27 cellular contexts compared by ENCODE assay signal in genomic region chr7:85583225-85583672, GRCh38.
"Had no signal": no experiment of that assay in that cellular context is flagged by ENCODE, and none has a peak within 500 bp of the region (broad histone marks: within the 10 kb centered on the region; RNA-seq: fewer than 3 reads in every experiment).

No MANE protein-coding gene starts in this region.

- H3K36me3 ChIP-seq: brain microvascular endothelial cell, esophagus muscularis mucosa, gastrocnemius medialis, heart left ventricle had no signal

- H3K27ac ChIP-seq: brain microvascular endothelial cell, esophagus muscularis mucosa, foreskin keratinocyte, gastrocnemius medialis, heart left ventricle had no signal

- H3K4me3 ChIP-seq: esophagus muscularis mucosa, gastrocnemius medialis, heart left ventricle had no signal

- H3K27me3 ChIP-seq: brain microvascular endothelial cell, esophagus muscularis mucosa, foreskin keratinocyte, gastrocnemius medialis, heart left ventricle had no signal

- H3K9me3 ChIP-seq: esophagus muscularis mucosa, gastrocnemius medialis, heart left ventricle had no signal

- H3K4me1 ChIP-seq: esophagus muscularis mucosa, foreskin keratinocyte, gastrocnemius medialis, heart left ventricle had no signal

- DNase-seq: activated CD4-positive, alpha-beta T cell treated with anti-CD3 and anti-CD28 coated beads for 36 hours; activated CD4-positive, alpha-beta T cell treated with anti-CD3 and anti-CD28 coated beads, Interleukin-2, amount 10 ng/mL, durations not matched to agents 7 days and 5 days; activated CD4-positive, alpha-beta T cell treated with anti-CD3 and anti-CD28 coated beads, Interleukin-2, amount 50 U/mL, for 48 hours; activated CD4-positive, CD25-positive, alpha-beta regulatory T cell; activated CD4-positive, CD25-positive, alpha-beta regulatory T cell treated with anti-CD3 and anti-CD28 coated beads, Interleukin-2, amount 50 U/mL, for 72 hours; activated CD8-positive, alpha-beta memory T cell treated with anti-CD3 and anti-CD28 coated beads for 24 hours; activated CD8-positive, alpha-beta T cell treated with anti-CD3 and anti-CD28 coated beads for 36 hours; activated effector memory CD4-positive, alpha-beta T cell treated with Interleukin-2 at 50 U/mL for 16 hours; activated gamma-delta T cell treated with Interleukin-2 at 50 U/mL for 16 hours; activated naive CD4-positive, alpha-beta T cell treated with anti-CD3 and anti-CD28 coated beads, Interleukin-2, amount 50 U/mL, for 16 hours; activated naive CD4-positive, alpha-beta T cell treated with Interleukin-2 at 50 U/mL for 16 hours; activated T-cell treated with anti-CD3 and anti-CD28 coated beads, Interleukin-2, amount 50 U/mL, for 4 hours; amniotic stem cell; anterior cingulate cortex; brain microvascular endothelial cell; caudate nucleus; cortex of kidney; dermis blood vessel endothelial cell; effector CD4-positive, alpha-beta T cell; effector memory CD8-positive, alpha-beta T cell; erythroblast; foreskin keratinocyte; gastrocnemius medialis; glutamatergic neuron; heart left ventricle; T-helper 2 cell had no signal
